17 cellular contexts compared by ENCODE assay signal in genomic region chr10:24430591-24430990, GRCh38.
A peak's percentile ranks its signal among the peaks of the same experiment; 100 is the strongest.
DNase-seq lines count a peak whose midpoint lies in the region; ATAC-seq, FAIRE-seq and TF ChIP-seq lines count a peak whose summit lies in the region.
"Had no signal": no experiment of that assay in that cellular context is flagged by ENCODE, and none has a peak within 500 bp of the region (broad histone marks: within the 10 kb centered on the region; RNA-seq: fewer than 3 reads in every experiment).

No MANE protein-coding gene starts in this region.

- no peak for ATAC-seq in GM19397 (IDR thresholded peaks at IDR 0.05; ENCODE audit: unreplicated experiment)
- ATAC-seq: CD8-positive, alpha-beta T cell; HepG2 had no signal

- no peak overlapping the region for H3K27ac Mint-ChIP-seq in type B pancreatic cell
- H3K27ac Mint-ChIP-seq: CD8-positive, alpha-beta T cell had no signal

- TF ChIP-seq POLR2A in GM12891 (IDR thresholded peaks at IDR 0.05; ENCODE audit: low read depth, low read length), result no peak
- no peak for TF ChIP-seq POLR2A in H1 (IDR thresholded peaks at IDR 0.05; ENCODE audit: control extremely low read depth in 1 of 2, low read depth in 2 of 2, low read length in 2 of 2)
- no peak for TF ChIP-seq POLR2A in suprapubic skin (IDR thresholded peaks at IDR 0.05)

- no peak overlapping the region for H2BK20ac ChIP-seq in H1 (ENCODE audit: low read length)

- H3K4me3 ChIP-seq in H1 (ENCODE audit: extremely low read depth in 1 of 4, insufficient read depth in 2 of 4, low read depth in 3 of 4, low read length in 4 of 4) (no peak overlapping the region), suprapubic skin (no peak overlapping the region)
- H3K4me3 ChIP-seq: BLaER1 treated with 17β-estradiol and CSF1 and Interleukin-3, amounts not matched to agents 10 nM and 100 nM had no signal

- no peak overlapping the region for H3K27ac ChIP-seq in H1 (ENCODE audit: low read depth, low read length)
- H3K27ac ChIP-seq in suprapubic skin, result no peak overlapping the region
- H3K27ac ChIP-seq: BLaER1 treated with 17β-estradiol and CSF1 and Interleukin-3, amounts not matched to agents 10 nM and 100 nM had no signal

- H3K56ac ChIP-seq in H1 (replicated peaks; ENCODE audit: insufficient read length, low read depth, low read length), result no peak overlapping the region

- no peak for TF ChIP-seq CTCF in H1 (IDR thresholded peaks at IDR 0.05; ENCODE audit: control extremely low read depth in 1 of 3, insufficient read depth in 1 of 3, low read depth in 1 of 3, low read length in 3 of 3)
- TF ChIP-seq CTCF in type B pancreatic cell (conservative IDR thresholded peaks at IDR 0.05), result no peak
- no peak for TF ChIP-seq CTCF in suprapubic skin (IDR thresholded peaks at IDR 0.05)

- no peaks in the 10 kb centered on the region for H3K23me2 ChIP-seq in H1 (ENCODE audit: low read depth, low read length)

- H3K4me1 Mint-ChIP-seq in type B pancreatic cell (ENCODE audit: unreplicated experiment), result peaks cover 5% of the 10 kb centered on the region

- no peaks in the 10 kb centered on the region for H4K20me1 ChIP-seq in H1 (replicated peaks in 1 of 2; ENCODE audit: control insufficient read depth in 1 of 2, insufficient read depth in 2 of 2, low read length in 2 of 2)
- H4K20me1 ChIP-seq: BLaER1 treated with 17β-estradiol and CSF1 and Interleukin-3, amounts not matched to agents 10 nM and 100 nM had no signal

- H3K4ac ChIP-seq in H1 (replicated peaks; ENCODE audit: insufficient read length, low read depth, low read length), result no peak overlapping the region

- WGBS in H1 (ENCODE audit: extremely low coverage in 1 of 2, insufficient coverage in 1 of 2, insufficient read length in 1 of 2, insufficient replicate concordance in 2 of 2, low coverage in 1 of 2, low lambda C conversion rate in 2 of 2, missing lambda C conversion rate in 1 of 2), 2 experiments, result 91% methylated on average over 5 of the region's 5 CpGs; no CpG with 5 or more reads in 1 of the 2 experiments
- WGBS in suprapubic skin, result 93% methylated on average over 5 of the region's 5 CpGs

- CTCF ChIA-PET in H1 (lab: Charles Lee; ENCODE audit: partially characterized antibody), result interaction anchor here (1.2 to 2.0 kb wide), 2 partner anchors 12 to 13 kb away, joined by 3 to 8 read pairs; no protein-coding TSS in a partner anchor

- no peak overlapping the region for H2AFZ ChIP-seq in H1 (ENCODE audit: low read length)

- no peak for TF ChIP-seq RAD21 in H1 (IDR thresholded peaks at IDR 0.05 in 1 of 2, conservative IDR thresholded peaks at IDR 0.05 in 1 of 2; ENCODE audit: low read depth in 2 of 2, low read length in 2 of 2)

- H3K36me3 ChIP-seq in H1 (ENCODE audit: control insufficient read depth in 2 of 4, insufficient read depth in 4 of 4, low read length in 3 of 4) (peaks cover 0 to 2% (median 0%) of the 10 kb centered on the region in 4 experiments; a peak in 2 of 8 replicates), suprapubic skin (peaks cover 6% of the 10 kb centered on the region)

- no peaks in the 10 kb centered on the region for H3K79me1 ChIP-seq in H1 (ENCODE audit: low read depth, low read length)

- H3K79me2 ChIP-seq in H1 (ENCODE audit: control insufficient read depth in 1 of 2, insufficient read depth in 2 of 2, low read length in 2 of 2), result no peaks in the 10 kb centered on the region

- no peaks in the 10 kb centered on the region for H3K27me3 ChIP-seq in H1 (replicated peaks in 1 of 4; ENCODE audit: control insufficient read depth in 3 of 4, extremely low read depth in 1 of 4, insufficient read depth in 3 of 4, low read length in 3 of 4)
- H3K27me3 ChIP-seq in suprapubic skin, result no peaks in the 10 kb centered on the region
- H3K27me3 ChIP-seq: BLaER1 treated with 17β-estradiol and CSF1 and Interleukin-3, amounts not matched to agents 10 nM and 100 nM had no signal

- no peak overlapping the region for H4K91ac ChIP-seq in H1 (replicated peaks; ENCODE audit: insufficient read length, low read length)

- H2BK5ac ChIP-seq in H1 (ENCODE audit: low read depth, low read length), result no peak overlapping the region

- H3K14ac ChIP-seq in H1 (ENCODE audit: insufficient read length), result no peak overlapping the region

- H3K9me3 ChIP-seq in H1 (ENCODE audit: insufficient read depth in 2 of 2, low read depth in 1 of 2, low read length in 1 of 2) (no peaks in the 10 kb centered on the region), suprapubic skin (no peaks in the 10 kb centered on the region)
- H3K9me3 ChIP-seq: BLaER1 treated with 17β-estradiol and CSF1 and Interleukin-3, amounts not matched to agents 10 nM and 100 nM had no signal

- H2BK120ac ChIP-seq in H1 (replicated peaks; ENCODE audit: low read depth, low read length), result no peak overlapping the region

- H2AK5ac ChIP-seq in H1 (ENCODE audit: low read depth, low read length), result no peak overlapping the region

- H2BK15ac ChIP-seq in H1 (ENCODE audit: low read length), result peak overlapping the region; percentile 51; the same call in 1 of the 2 replicates

- H4K5ac ChIP-seq in H1 (ENCODE audit: insufficient read length, low read depth, low read length), result no peak overlapping the region

- FAIRE-seq in GM12891 (lab: Jason Lieb, UNC), result peak; percentile 55
- no peak for FAIRE-seq in H1 (lab: Jason Lieb, UNC)
- FAIRE-seq: HepG2 had no signal

- no peak overlapping the region for H3K4me2 ChIP-seq in H1 (ENCODE audit: insufficient read depth in 1 of 2, low read depth in 2 of 2, low read length in 2 of 2)
- H3K4me2 ChIP-seq: BLaER1 treated with 17β-estradiol and CSF1 and Interleukin-3, amounts not matched to agents 10 nM and 100 nM had no signal

- no peak overlapping the region for H3K4me3 Mint-ChIP-seq in type B pancreatic cell
- H3K4me3 Mint-ChIP-seq: CD8-positive, alpha-beta T cell had no signal

- DNase-seq in Daoy (ENCODE audit: low read depth), result peak; percentile 6
- no peak for DNase-seq in GM12891 (ENCODE audit: insufficient read length, low spot score)
- DNase-seq in LHCN-M2 (ENCODE audit: low read depth), result peak; percentile 65
- no peak for DNase-seq in H1 (ENCODE audit: low read depth in 1 of 2, low spot score in 2 of 2)
- DNase-seq in SIG-M5 treated with dmso at 0.1 percent for 504 hours (lab: John Stamatoyannopoulos, UW; ENCODE audit: unreplicated experiment), result no peak
- no peak for DNase-seq in type B pancreatic cell (ENCODE audit: extremely low spot score, unreplicated experiment)
- DNase-seq in suprapubic skin (ENCODE audit: low spot score in 2 of 2), result no peak
- DNase-seq: 8988T; Calu3; CD8-positive, alpha-beta T cell; DMS79 treated with DMSO at 0.1 percent for 48 hours; GDM1; HCEC 1CT; KG1 had no signal

- H3K23ac ChIP-seq in H1 (ENCODE audit: insufficient read length), result no peak overlapping the region

- no peak for TF ChIP-seq EP300 in H1 (IDR thresholded peaks at IDR 0.05; ENCODE audit: borderline replicate concordance in 1 of 2, low read depth in 2 of 2, low read length in 2 of 2)
- TF ChIP-seq EP300 in suprapubic skin (IDR thresholded peaks at IDR 0.05), result no peak

- no peak overlapping the region for H3K9ac ChIP-seq in H1 (replicated peaks in 1 of 4; ENCODE audit: extremely low read depth in 1 of 4, low read depth in 3 of 4, low read length in 3 of 4)
- H3K9ac ChIP-seq: BLaER1 treated with 17β-estradiol and CSF1 and Interleukin-3, amounts not matched to agents 10 nM and 100 nM had no signal

- H3K4me1 ChIP-seq in H1 (replicated peaks in 1 of 4; ENCODE audit: control insufficient read depth in 3 of 4, insufficient read depth in 4 of 4, low read length in 3 of 4), result peaks cover 0 to 4% (median 2%) of the 10 kb centered on the region in 4 experiments; a peak in 1 of 7 replicates
- H3K4me1 ChIP-seq in suprapubic skin, result peaks cover 6% of the 10 kb centered on the region
- H3K4me1 ChIP-seq: BLaER1 treated with 17β-estradiol and CSF1 and Interleukin-3, amounts not matched to agents 10 nM and 100 nM had no signal

- H2BK12ac ChIP-seq in H1 (ENCODE audit: low read depth, low read length), result no peak overlapping the region

- H3K27me3 Mint-ChIP-seq in type B pancreatic cell, result no peaks in the 10 kb centered on the region

- H4K8ac ChIP-seq in H1 (ENCODE audit: extremely low read depth, insufficient read depth, low read length), result no peak overlapping the region

- peaks cover 28% of the 10 kb centered on the region for H3K36me3 Mint-ChIP-seq in type B pancreatic cell
- H3K36me3 Mint-ChIP-seq: CD8-positive, alpha-beta T cell had no signal

- no peaks in the 10 kb centered on the region for H3K9me3 Mint-ChIP-seq in type B pancreatic cell
- H3K9me3 Mint-ChIP-seq: CD8-positive, alpha-beta T cell had no signal

- POLR2A ChIA-PET in H1 (lab: Charles Lee; ENCODE audit: partially characterized antibody), result no interaction called here

- H3K18ac ChIP-seq in H1 (ENCODE audit: extremely low read depth, low read length), result no peak overlapping the region

TF ChIP-seq in GM12891, 5 proteins besides CTCF, POLR2A, EP300 and RAD21:
- TF ChIP-seq POLR2AphosphoS5 (IDR thresholded peaks at IDR 0.05; ENCODE audit: low read depth, low read length) (no peak), TAF1 (IDR thresholded peaks at IDR 0.05; ENCODE audit: low read depth, low read length) (no peak), POU2F2 (IDR thresholded peaks at IDR 0.05; ENCODE audit: low read depth, low read length) (no peak), SPI1 (IDR thresholded peaks at IDR 0.05; ENCODE audit: low read depth, low read length) (no peak), PAX5 (IDR thresholded peaks at IDR 0.05; ENCODE audit: insufficient read depth, low read length, severe bottlenecking) (no peak)

TF ChIP-seq in H1, 55 proteins besides CTCF, POLR2A, EP300 and RAD21:
- TF ChIP-seq CBX5 (IDR thresholded peaks at IDR 0.05; ENCODE audit: low read depth, low read length) (no peak), TAF7 (optimal IDR thresholded peaks at IDR 0.05; ENCODE audit: borderline replicate concordance, low read depth, low read length) (no peak), ZNF274 (IDR thresholded peaks at IDR 0.05; ENCODE audit: borderline replicate concordance, extremely low read depth, low read length) (no peak)

Comparison
In these comparisons a context has a peak if more than half of its experiments do, and no peak if none do; other contexts are left out.
1. DNase-seq: peak in Daoy (single experiment) and LHCN-M2 (single experiment); none in GM12891 (single experiment), H1 (0 of 2), SIG-M5 treated with dmso at 0.1 percent for 504 hours (single experiment), type B pancreatic cell (single experiment) and suprapubic skin (0 of 2).